In the genomic region with DNA sequence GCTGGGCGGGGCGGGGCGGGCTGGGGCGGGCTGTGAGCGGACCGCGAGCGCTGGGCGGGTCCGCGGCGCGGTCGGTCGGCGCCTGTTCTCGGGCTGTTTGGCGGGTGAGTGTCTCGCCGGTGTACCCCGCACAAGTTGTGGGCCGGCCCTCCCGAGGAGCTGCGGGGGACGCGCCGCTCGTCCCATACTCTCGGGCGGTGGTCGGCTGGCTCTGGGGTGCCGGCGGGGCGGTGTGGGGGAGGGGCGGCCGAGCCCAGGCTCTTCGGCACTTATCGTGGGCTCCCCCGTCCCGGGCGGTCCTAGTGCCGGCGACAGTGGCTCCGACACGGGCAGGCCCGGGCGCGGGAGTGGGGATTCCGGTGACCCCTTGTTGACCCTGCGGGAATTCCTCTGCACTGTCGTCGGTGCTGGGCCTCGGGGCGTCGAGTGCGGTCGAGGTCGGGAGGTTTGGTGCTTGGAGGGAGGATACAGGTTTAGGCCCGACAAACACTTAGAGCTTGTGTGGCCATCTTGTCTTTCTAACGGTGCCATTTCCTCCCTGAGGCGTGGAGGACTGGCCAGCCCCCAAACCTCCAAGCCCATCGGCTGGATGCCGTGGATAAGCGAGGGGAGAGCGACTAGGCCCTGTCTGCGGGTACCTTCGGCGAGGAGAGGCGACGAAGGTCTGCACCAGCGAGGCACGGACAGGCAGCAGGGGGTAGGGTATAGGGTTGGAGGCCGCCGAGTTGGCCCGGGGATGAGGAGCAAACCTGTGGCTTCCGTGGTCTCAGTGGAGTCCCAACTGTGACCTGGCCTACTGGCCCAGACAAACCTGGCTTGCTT, we compare ENCODE assay signal across 1 cellular context.
TF ChIP-seq lines count a peak whose summit lies in the region.

TSS of gene SEPTIN2 (plus strand) at position 47 of the 822 bp plus-strand sequence. CDS start 8,308 bp downstream, outside the sequence.

TF ChIP-seq in HepG2, 621 proteins besides CTCF, POLR2A, EP300 and RAD21 (continued from another document and continues in another):
- peak; percentile 69; the same call in 1 of the 2 replicates for TF ChIP-seq ARID4A (CRISPR knock-in tag; IDR thresholded peaks at IDR 0.05; ENCODE audit: borderline replicate concordance)
- peak; percentile 90 for TF ChIP-seq MTF2 (CRISPR knock-in tag; IDR thresholded peaks at IDR 0.05; ENCODE audit: borderline replicate concordance)
- no peak for TF ChIP-seq CBX5 (CRISPR knock-in tag; IDR thresholded peaks at IDR 0.05; ENCODE audit: borderline replicate concordance)
- no peak for TF ChIP-seq U2AF1 (optimal IDR thresholded peaks at IDR 0.05; ENCODE audit: low read depth, low read length)
- TF ChIP-seq, protein P1, sequence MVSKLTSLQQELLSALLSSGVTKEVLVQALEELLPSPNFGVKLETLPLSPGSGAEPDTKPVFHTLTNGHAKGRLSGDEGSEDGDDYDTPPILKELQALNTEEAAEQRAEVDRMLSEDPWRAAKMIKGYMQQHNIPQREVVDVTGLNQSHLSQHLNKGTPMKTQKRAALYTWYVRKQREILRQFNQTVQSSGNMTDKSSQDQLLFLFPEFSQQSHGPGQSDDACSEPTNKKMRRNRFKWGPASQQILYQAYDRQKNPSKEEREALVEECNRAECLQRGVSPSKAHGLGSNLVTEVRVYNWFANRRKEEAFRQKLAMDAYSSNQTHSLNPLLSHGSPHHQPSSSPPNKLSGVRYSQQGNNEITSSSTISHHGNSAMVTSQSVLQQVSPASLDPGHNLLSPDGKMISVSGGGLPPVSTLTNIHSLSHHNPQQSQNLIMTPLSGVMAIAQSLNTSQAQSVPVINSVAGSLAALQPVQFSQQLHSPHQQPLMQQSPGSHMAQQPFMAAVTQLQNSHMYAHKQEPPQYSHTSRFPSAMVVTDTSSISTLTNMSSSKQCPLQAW (CRISPR knock-in tag; IDR thresholded peaks at IDR 0.05) = no peak; the same call in 1 of the 2 replicates
- 0 out of 2 replicates have a peak, but pooled peaks have one; percentile 39 for TF ChIP-seq MTA3 (CRISPR knock-in tag; IDR thresholded peaks at IDR 0.05)
- TF ChIP-seq ZKSCAN8 (CRISPR knock-in tag; IDR thresholded peaks at IDR 0.05; ENCODE audit: borderline replicate concordance) = no peak
- no peak for TF ChIP-seq CREBL2 (CRISPR knock-in tag; IDR thresholded peaks at IDR 0.05; ENCODE audit: borderline replicate concordance)
- TF ChIP-seq ELF4 (CRISPR knock-in tag; IDR thresholded peaks at IDR 0.05; ENCODE audit: borderline replicate concordance) = peak; percentile 11; the same call in 1 of the 2 replicates
- TF ChIP-seq ZMAT5 (CRISPR knock-in tag; IDR thresholded peaks at IDR 0.05; ENCODE audit: borderline replicate concordance, low read depth) = no peak
- no peak for TF ChIP-seq PHF5A (CRISPR knock-in tag; IDR thresholded peaks at IDR 0.05; ENCODE audit: low read depth, unreplicated experiment)
- TF ChIP-seq SMAD3 (CRISPR knock-in tag; IDR thresholded peaks at IDR 0.05) = no peak; the same call in 1 of the 2 replicates
- TF ChIP-seq ZNF784 (CRISPR knock-in tag; IDR thresholded peaks at IDR 0.05; ENCODE audit: borderline replicate concordance) = peak; percentile 44; the same call in 1 of the 2 replicates
- TF ChIP-seq ELF3 (CRISPR knock-in tag; IDR thresholded peaks at IDR 0.05) = 0 out of 2 replicates have a peak, but pooled peaks have one; percentile 3
- TF ChIP-seq, protein P2, sequence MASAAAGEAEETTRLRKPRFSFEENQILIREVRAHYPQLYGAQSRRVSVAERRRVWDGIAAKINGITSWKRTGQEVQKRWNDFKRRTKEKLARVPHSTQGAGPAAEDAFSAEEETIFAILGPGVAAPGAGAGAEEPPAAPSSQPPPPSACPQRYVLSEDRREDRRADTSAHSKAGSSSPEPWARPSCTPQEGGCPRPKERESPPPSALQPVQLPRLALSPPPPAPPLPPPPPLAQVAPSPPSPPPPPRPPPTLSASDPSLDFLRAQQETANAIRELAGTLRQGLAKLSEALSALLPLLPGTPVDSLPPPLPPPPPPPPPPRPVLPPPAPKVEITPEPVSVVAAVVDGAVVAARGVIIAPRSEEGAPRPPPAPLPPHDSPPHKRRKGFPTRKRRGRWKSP (CRISPR knock-in tag; IDR thresholded peaks at IDR 0.05) = peak; percentile 66; the same call in 1 of the 2 replicates
- TF ChIP-seq IKZF5 (CRISPR knock-in tag; IDR thresholded peaks at IDR 0.05) = no peak
- no peak for TF ChIP-seq ZNF354B (CRISPR knock-in tag; IDR thresholded peaks at IDR 0.05)
- no peak for TF ChIP-seq HMG20B (CRISPR knock-in tag; conservative IDR thresholded peaks at IDR 0.05)
- peak; percentile 79 for TF ChIP-seq BRD4 (CRISPR knock-in tag; IDR thresholded peaks at IDR 0.05)
- TF ChIP-seq PCBP1 (IDR thresholded peaks at IDR 0.05; ENCODE audit: borderline replicate concordance, low read depth, low read length) = peak; percentile 49; the same call in 1 of the 2 replicates
- TF ChIP-seq RELA (CRISPR knock-in tag; IDR thresholded peaks at IDR 0.05) = no peak
- peak; percentile 44; the same call in 1 of the 2 replicates for TF ChIP-seq TP53 (CRISPR knock-in tag; conservative IDR thresholded peaks at IDR 0.05)
- peak; percentile 29 for TF ChIP-seq TAF15 (IDR thresholded peaks at IDR 0.05; ENCODE audit: low read depth, low read length, poor library complexity, severe bottlenecking)
- 0 out of 2 replicates have a peak, but pooled peaks have one; percentile 89 for TF ChIP-seq ZNF772 (CRISPR knock-in tag; IDR thresholded peaks at IDR 0.05)
- no peak for TF ChIP-seq SNRNP70 (IDR thresholded peaks at IDR 0.05; ENCODE audit: low read depth, low read length)
- no peak; the same call in 1 of the 2 replicates for TF ChIP-seq ZNF879 (CRISPR knock-in tag; IDR thresholded peaks at IDR 0.05)
- peak; percentile 33 for TF ChIP-seq ZSCAN31 (CRISPR knock-in tag; IDR thresholded peaks at IDR 0.05; ENCODE audit: low read depth)
- TF ChIP-seq, protein P3, sequence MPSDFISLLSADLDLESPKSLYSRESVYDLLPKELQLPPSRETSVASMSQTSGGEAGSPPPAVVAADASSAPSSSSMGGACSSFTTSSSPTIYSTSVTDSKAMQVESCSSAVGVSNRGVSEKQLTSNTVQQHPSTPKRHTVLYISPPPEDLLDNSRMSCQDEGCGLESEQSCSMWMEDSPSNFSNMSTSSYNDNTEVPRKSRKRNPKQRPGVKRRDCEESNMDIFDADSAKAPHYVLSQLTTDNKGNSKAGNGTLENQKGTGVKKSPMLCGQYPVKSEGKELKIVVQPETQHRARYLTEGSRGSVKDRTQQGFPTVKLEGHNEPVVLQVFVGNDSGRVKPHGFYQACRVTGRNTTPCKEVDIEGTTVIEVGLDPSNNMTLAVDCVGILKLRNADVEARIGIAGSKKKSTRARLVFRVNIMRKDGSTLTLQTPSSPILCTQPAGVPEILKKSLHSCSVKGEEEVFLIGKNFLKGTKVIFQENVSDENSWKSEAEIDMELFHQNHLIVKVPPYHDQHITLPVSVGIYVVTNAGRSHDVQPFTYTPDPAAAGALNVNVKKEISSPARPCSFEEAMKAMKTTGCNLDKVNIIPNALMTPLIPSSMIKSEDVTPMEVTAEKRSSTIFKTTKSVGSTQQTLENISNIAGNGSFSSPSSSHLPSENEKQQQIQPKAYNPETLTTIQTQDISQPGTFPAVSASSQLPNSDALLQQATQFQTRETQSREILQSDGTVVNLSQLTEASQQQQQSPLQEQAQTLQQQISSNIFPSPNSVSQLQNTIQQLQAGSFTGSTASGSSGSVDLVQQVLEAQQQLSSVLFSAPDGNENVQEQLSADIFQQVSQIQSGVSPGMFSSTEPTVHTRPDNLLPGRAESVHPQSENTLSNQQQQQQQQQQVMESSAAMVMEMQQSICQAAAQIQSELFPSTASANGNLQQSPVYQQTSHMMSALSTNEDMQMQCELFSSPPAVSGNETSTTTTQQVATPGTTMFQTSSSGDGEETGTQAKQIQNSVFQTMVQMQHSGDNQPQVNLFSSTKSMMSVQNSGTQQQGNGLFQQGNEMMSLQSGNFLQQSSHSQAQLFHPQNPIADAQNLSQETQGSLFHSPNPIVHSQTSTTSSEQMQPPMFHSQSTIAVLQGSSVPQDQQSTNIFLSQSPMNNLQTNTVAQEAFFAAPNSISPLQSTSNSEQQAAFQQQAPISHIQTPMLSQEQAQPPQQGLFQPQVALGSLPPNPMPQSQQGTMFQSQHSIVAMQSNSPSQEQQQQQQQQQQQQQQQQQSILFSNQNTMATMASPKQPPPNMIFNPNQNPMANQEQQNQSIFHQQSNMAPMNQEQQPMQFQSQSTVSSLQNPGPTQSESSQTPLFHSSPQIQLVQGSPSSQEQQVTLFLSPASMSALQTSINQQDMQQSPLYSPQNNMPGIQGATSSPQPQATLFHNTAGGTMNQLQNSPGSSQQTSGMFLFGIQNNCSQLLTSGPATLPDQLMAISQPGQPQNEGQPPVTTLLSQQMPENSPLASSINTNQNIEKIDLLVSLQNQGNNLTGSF (CRISPR knock-in tag; IDR thresholded peaks at IDR 0.05) = no peak; the same call in 1 of the 2 replicates
- no peak for TF ChIP-seq THAP11 (CRISPR knock-in tag; IDR thresholded peaks at IDR 0.05)
